ENCODE assay signal across 30 cellular contexts in genomic region chr14:26905219-26905618, GRCh38.
A peak's percentile ranks its signal among the peaks of the same experiment; 100 is the strongest.
DNase-seq lines count a peak whose midpoint lies in the region; ATAC-seq, FAIRE-seq and TF ChIP-seq lines count a peak whose summit lies in the region.
"Had no signal": no experiment of that assay in that cellular context is flagged by ENCODE, and none has a peak within 500 bp of the region (broad histone marks: within the 10 kb centered on the region; RNA-seq: fewer than 3 reads in every experiment).

No MANE protein-coding gene starts in this region.

- peaks cover under 1% of the 10 kb centered on the region for H3K36me3 Mint-ChIP-seq in progenitor cell of endocrine pancreas (ENCODE audit: insufficient read depth)
- no peaks in the 10 kb centered on the region for H3K36me3 Mint-ChIP-seq in stimulated activated effector memory CD8-positive, alpha-beta T cell treated with anti-CD3 and anti-CD28 coated beads, Interleukin-12 subunit alpha, Interleukin-12 subunit beta, amount 100 ng/mL, for 72 hours
- H3K36me3 Mint-ChIP-seq in glutamatergic neuron (ENCODE audit: unreplicated experiment) = peaks cover 2% of the 10 kb centered on the region
- H3K36me3 Mint-ChIP-seq: activated naive CD4-positive, alpha-beta T cell treated with anti-CD3 and anti-CD28 coated beads, Interleukin-2, amount 50 U/mL, for 24 hours; CD8-positive, alpha-beta T cell; natural killer cell had no signal

- no peak for ATAC-seq in stimulated activated effector memory CD8-positive, alpha-beta T cell treated with anti-CD3 and anti-CD28 coated beads, Interleukin-12 subunit alpha, Interleukin-12 subunit beta, amount 100 ng/mL, for 72 hours
- no peak for ATAC-seq in HG03108 (IDR thresholded peaks at IDR 0.05; ENCODE audit: unreplicated experiment)
- ATAC-seq: CD8-positive, alpha-beta T cell; GM12878; K562; natural killer cell; stimulated activated naive CD8-positive, alpha-beta T cell treated with anti-CD3 and anti-CD28 coated beads, Interleukin-15, amount 100 ng/mL, for 72 hours had no signal

- peaks cover 8% of the 10 kb centered on the region for H3K9me3 Mint-ChIP-seq in progenitor cell of endocrine pancreas (ENCODE audit: low read depth)
- peaks cover 17% of the 10 kb centered on the region for H3K9me3 Mint-ChIP-seq in stimulated activated effector memory CD8-positive, alpha-beta T cell treated with anti-CD3 and anti-CD28 coated beads, Interleukin-12 subunit alpha, Interleukin-12 subunit beta, amount 100 ng/mL, for 72 hours
- H3K9me3 Mint-ChIP-seq in glutamatergic neuron (ENCODE audit: unreplicated experiment) = no peaks in the 10 kb centered on the region

- H3K27ac Mint-ChIP-seq in progenitor cell of endocrine pancreas (no peak overlapping the region), glutamatergic neuron (ENCODE audit: unreplicated experiment) (no peak overlapping the region)
- H3K27ac Mint-ChIP-seq in stimulated activated effector memory CD8-positive, alpha-beta T cell treated with anti-CD3 and anti-CD28 coated beads, Interleukin-12 subunit alpha, Interleukin-12 subunit beta, amount 100 ng/mL, for 72 hours = no peak overlapping the region
- H3K27ac Mint-ChIP-seq: activated naive CD4-positive, alpha-beta T cell treated with anti-CD3 and anti-CD28 coated beads, Interleukin-2, amount 50 U/mL, for 24 hours; activated T-helper 2 cell treated with anti-CD3 and anti-CD28 coated beads, Interferon-gamma antibody, Interleukin-2, Interleukin-4, amounts not matched to agents 10 μg/mL and 5 μg/mL and 100 μg/mL, durations not matched to agents 14 hours and 24 hours and 36 hours; brain; CD8-positive, alpha-beta T cell; natural killer cell; stimulated activated naive CD8-positive, alpha-beta T cell treated with anti-CD3 and anti-CD28 coated beads, Interleukin-15, amount 100 ng/mL, for 72 hours had no signal

- H3K4me3 Mint-ChIP-seq in progenitor cell of endocrine pancreas (ENCODE audit: low read depth) (no peak overlapping the region), glutamatergic neuron (ENCODE audit: unreplicated experiment) (no peak overlapping the region)
- H3K4me3 Mint-ChIP-seq in stimulated activated effector memory CD8-positive, alpha-beta T cell treated with anti-CD3 and anti-CD28 coated beads, Interleukin-12 subunit alpha, Interleukin-12 subunit beta, amount 100 ng/mL, for 72 hours = no peak overlapping the region
- H3K4me3 Mint-ChIP-seq: activated naive CD4-positive, alpha-beta T cell treated with anti-CD3 and anti-CD28 coated beads, Interleukin-2, amount 50 U/mL, for 24 hours; brain; CD8-positive, alpha-beta T cell; natural killer cell; stimulated activated naive CD8-positive, alpha-beta T cell treated with anti-CD3 and anti-CD28 coated beads, Interleukin-15, amount 100 ng/mL, for 72 hours had no signal

- in situ Hi-C loops in SK-MEL-5 (cut with HindIII; ENCODE audit: low pct_unique_long_range_greater_than_20kb, low sequenced_read_pairs) = no loop called here

- TF ChIP-seq CTCF in progenitor cell of endocrine pancreas (IDR thresholded peaks at IDR 0.05; ENCODE audit: unreplicated experiment) (peak; percentile 15), glutamatergic neuron (IDR thresholded peaks at IDR 0.05; ENCODE audit: partially characterized antibody, unreplicated experiment) (no peak)

- DNase-seq in NCI-H1436 (lab: John Stamatoyannopoulos, UW) = peak; percentile 1
- no peak for DNase-seq in NCI-H1436 treated with DMSO at 0.1 percent for 48 hours (lab: John Stamatoyannopoulos, UW)
- DNase-seq in SK-MEL-5 (ENCODE audit: low read depth, low spot score) = peak; percentile 60
- DNase-seq in progenitor cell of endocrine pancreas (ENCODE audit: low spot score, unreplicated experiment) = no peak
- DNase-seq in stimulated activated effector memory CD8-positive, alpha-beta T cell treated with anti-CD3 and anti-CD28 coated beads, Interleukin-12 subunit alpha, Interleukin-12 subunit beta, amount 100 ng/mL, for 72 hours (ENCODE audit: low spot score in 2 of 2) = no peak
- DNase-seq in glutamatergic neuron = no peak
- DNase-seq: activated CD4-positive, alpha-beta T cell treated with anti-CD3 and anti-CD28 coated beads for 48 hours; AML-193; amniotic stem cell; CD8-positive, alpha-beta T cell; EL; kidney glomerular epithelial cell; MG63; natural killer cell; NCI-H2107; SHP77 treated with DMSO at 0.1 percent for 48 hours; stimulated activated CD8-positive, alpha-beta memory T cell treated with anti-CD3 and anti-CD28 coated beads, Interleukin-4, amount 100 ng/mL, for 48 hours; stimulated activated naive CD8-positive, alpha-beta T cell treated with anti-CD3 and anti-CD28 coated beads, Interleukin-15, amount 100 ng/mL, for 72 hours; T-helper 9 cell had no signal

- H3K27me3 Mint-ChIP-seq in progenitor cell of endocrine pancreas (no peaks in the 10 kb centered on the region), glutamatergic neuron (ENCODE audit: unreplicated experiment) (peaks cover under 1% of the 10 kb centered on the region)
- H3K27me3 Mint-ChIP-seq: activated naive CD4-positive, alpha-beta T cell treated with anti-CD3 and anti-CD28 coated beads, Interleukin-2, amount 50 U/mL, for 24 hours; stimulated activated naive CD8-positive, alpha-beta T cell treated with anti-CD3 and anti-CD28 coated beads, Interleukin-15, amount 100 ng/mL, for 72 hours had no signal

- FAIRE-seq in G401.6 (lab: Jason Lieb, UNC) = peak; percentile 23
- FAIRE-seq: endothelial cell of umbilical vein, frontal cortex, GM12878, GM19239, H1, K562 had no signal

- H3K4me1 Mint-ChIP-seq in progenitor cell of endocrine pancreas (ENCODE audit: low read depth) = no peaks in the 10 kb centered on the region
- H3K4me1 Mint-ChIP-seq in stimulated activated effector memory CD8-positive, alpha-beta T cell treated with anti-CD3 and anti-CD28 coated beads, Interleukin-12 subunit alpha, Interleukin-12 subunit beta, amount 100 ng/mL, for 72 hours = no peaks in the 10 kb centered on the region
- peaks cover 9% of the 10 kb centered on the region for H3K4me1 Mint-ChIP-seq in glutamatergic neuron (ENCODE audit: low read depth, unreplicated experiment)
- H3K4me1 Mint-ChIP-seq: activated naive CD4-positive, alpha-beta T cell treated with anti-CD3 and anti-CD28 coated beads, Interleukin-2, amount 50 U/mL, for 24 hours; natural killer cell; stimulated activated naive CD8-positive, alpha-beta T cell treated with anti-CD3 and anti-CD28 coated beads, Interleukin-15, amount 100 ng/mL, for 72 hours had no signal

Comparison
In these comparisons a context has a peak if more than half of its experiments do, and no peak if none do; other contexts are left out.
1. DNase-seq: peak in NCI-H1436 (single experiment) and SK-MEL-5 (single experiment); none in NCI-H1436 treated with DMSO at 0.1 percent for 48 hours (single experiment), progenitor cell of endocrine pancreas (single experiment), stimulated activated effector memory CD8-positive, alpha-beta T cell treated with anti-CD3 and anti-CD28 coated beads, Interleukin-12 subunit alpha, Interleukin-12 subunit beta, amount 100 ng/mL, for 72 hours (0 of 2) and glutamatergic neuron (single experiment).